In the genomic region with DNA sequence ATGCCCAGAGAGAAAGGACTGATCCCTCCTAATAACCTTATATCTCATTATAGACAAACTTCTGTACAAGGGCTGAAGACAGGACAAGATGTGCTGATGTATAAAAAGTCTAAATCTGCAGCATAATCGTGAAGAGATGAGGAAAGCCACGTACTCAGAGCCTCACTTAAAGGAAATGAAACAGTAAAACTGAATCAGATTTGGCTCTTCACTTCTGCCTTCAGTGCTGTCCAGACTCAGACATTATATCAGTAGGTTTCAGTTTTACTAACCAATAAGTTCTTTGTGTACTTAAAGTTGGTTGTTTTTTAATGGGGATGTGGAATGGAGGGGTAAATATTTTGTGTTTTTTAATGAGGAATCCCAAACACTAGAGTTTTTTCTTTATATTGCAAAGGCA, we compare ENCODE assay signal across 9 cellular contexts. TPM values are rescaled to one million over a fixed set of nuclear protein-coding genes. Genes with fewer than 3 reads are reported as not detected.
A peak's percentile ranks its signal among the peaks of the same experiment; 100 is the strongest.
DNase-seq lines count a peak whose midpoint lies in the region; ATAC-seq and TF ChIP-seq lines count a peak whose summit lies in the region.
"Had no signal": no experiment of that assay in that cellular context is flagged by ENCODE, and none has a peak within 500 bp of the region (broad histone marks: within the 10 kb centered on the region; RNA-seq: fewer than 3 reads in every experiment).

No MANE protein-coding gene starts in this region.

- DNase-seq in activated T-cell treated with anti-CD3 and anti-CD28 coated beads, Interleukin-2, amount 50 U/mL, for 24 hours: no peak
- DNase-seq in activated T-cell treated with anti-CD3 and anti-CD28 coated beads, Interleukin-2, amount 50 U/mL, for 48 hours: no peak
- DNase-seq in activated T-helper 2 cell treated with anti-CD3 and anti-CD28 coated beads, Interferon-gamma antibody, Interleukin-2, Interleukin-4, amounts not matched to agents 10 μg/mL and 5 μg/mL and 100 μg/mL, durations not matched to agents 14 hours and 24 hours and 36 hours (ENCODE audit: low spot score): no peak
- DNase-seq in neural crest cell (ENCODE audit: low read depth, low spot score) (no peak), Caco-2 (no peak), OCI-M2 (lab: John Stamatoyannopoulos, UW; ENCODE audit: unreplicated experiment) (no peak), SHP77 treated with DMSO at 0.1 percent for 48 hours (lab: John Stamatoyannopoulos, UW) (no peak)

- H3K27me3 ChIP-seq in Caco-2 (replicated peaks; ENCODE audit: control insufficient read depth, insufficient read depth, low read length): no peaks in the 10 kb centered on the region
- H3K27me3 ChIP-seq: BLaER1 had no signal

- no peak for TF ChIP-seq CTCF in neural crest cell (conservative IDR thresholded peaks at IDR 0.05)
- no peak for TF ChIP-seq CTCF in Caco-2 (IDR thresholded peaks at IDR 0.05; ENCODE audit: insufficient read depth in 1 of 2, low read depth in 1 of 2, low read length in 1 of 2, severe bottlenecking in 1 of 2, unreplicated experiment in 1 of 2)

- intact Hi-C loops in activated T-helper 2 cell treated with anti-CD3 and anti-CD28 coated beads, Interferon-gamma antibody, Interleukin-2, Interleukin-4, amounts not matched to agents 10 μg/mL and 5 μg/mL and 100 μg/mL, durations not matched to agents 14 hours and 24 hours and 36 hours (cut with micrococcal nuclease): loop anchor here (1.0 to 10.0 kb wide), 5 partner anchors 8 to 1175 kb away; partner anchors contain the start of genes RGS1 and RGS2
- intact Hi-C loops in Caco-2 (cut with micrococcal nuclease; ENCODE audit: unreplicated experiment): no loop called here

- peaks cover 29% of the 10 kb centered on the region for H3K4me1 Mint-ChIP-seq in activated T-cell treated with anti-CD3 and anti-CD28 coated beads, Interleukin-2, amount 50 U/mL, for 24 hours (ENCODE audit: low read depth)
- H3K4me1 Mint-ChIP-seq in activated T-helper 2 cell treated with anti-CD3 and anti-CD28 coated beads, Interferon-gamma antibody, Interleukin-2, Interleukin-4, amounts not matched to agents 10 μg/mL and 5 μg/mL and 100 μg/mL, durations not matched to agents 14 hours and 24 hours and 36 hours (ENCODE audit: low read depth): peaks cover 39% of the 10 kb centered on the region
- H3K4me1 Mint-ChIP-seq in neural crest cell (peaks cover 28% of the 10 kb centered on the region), Caco-2 (ENCODE audit: low read depth, unreplicated experiment) (peaks cover 13% of the 10 kb centered on the region)

- no TSS peak for BruUV-seq in Caco-2 (replicated peaks; lab: Mats Ljungman, UMichigan)

- POLR2A ChIA-PET in Caco-2 (lab: Charles Lee): no interaction called here

- no peak overlapping the region for H3K4me3 Mint-ChIP-seq in activated T-cell treated with anti-CD3 and anti-CD28 coated beads, Interleukin-2, amount 50 U/mL, for 24 hours
- peak overlapping the region; percentile 9 for H3K4me3 Mint-ChIP-seq in activated T-helper 2 cell treated with anti-CD3 and anti-CD28 coated beads, Interferon-gamma antibody, Interleukin-2, Interleukin-4, amounts not matched to agents 10 μg/mL and 5 μg/mL and 100 μg/mL, durations not matched to agents 14 hours and 24 hours and 36 hours (ENCODE audit: low read depth)
- H3K4me3 Mint-ChIP-seq in neural crest cell (no peak overlapping the region), Caco-2 (ENCODE audit: unreplicated experiment) (no peak overlapping the region)

- CTCF ChIA-PET in Caco-2 (lab: Charles Lee): no interaction called here

- H3K27me3 Mint-ChIP-seq in activated T-cell treated with anti-CD3 and anti-CD28 coated beads, Interleukin-2, amount 50 U/mL, for 24 hours: no peaks in the 10 kb centered on the region
- H3K27me3 Mint-ChIP-seq in activated T-helper 2 cell treated with anti-CD3 and anti-CD28 coated beads, Interferon-gamma antibody, Interleukin-2, Interleukin-4, amounts not matched to agents 10 μg/mL and 5 μg/mL and 100 μg/mL, durations not matched to agents 14 hours and 24 hours and 36 hours (ENCODE audit: low read depth): peaks cover 9% of the 10 kb centered on the region
- H3K27me3 Mint-ChIP-seq in neural crest cell (ENCODE audit: low read depth) (no peaks in the 10 kb centered on the region), Caco-2 (ENCODE audit: insufficient read depth, unreplicated experiment) (peaks cover 6% of the 10 kb centered on the region)

- H3K9me3 Mint-ChIP-seq in activated T-cell treated with anti-CD3 and anti-CD28 coated beads, Interleukin-2, amount 50 U/mL, for 24 hours: no peaks in the 10 kb centered on the region
- peaks cover 8% of the 10 kb centered on the region for H3K9me3 Mint-ChIP-seq in activated T-helper 2 cell treated with anti-CD3 and anti-CD28 coated beads, Interferon-gamma antibody, Interleukin-2, Interleukin-4, amounts not matched to agents 10 μg/mL and 5 μg/mL and 100 μg/mL, durations not matched to agents 14 hours and 24 hours and 36 hours
- peaks cover 8% of the 10 kb centered on the region for H3K9me3 Mint-ChIP-seq in neural crest cell
- H3K9me3 Mint-ChIP-seq in Caco-2 (ENCODE audit: unreplicated experiment): no peaks in the 10 kb centered on the region

- H3K27ac Mint-ChIP-seq in activated T-cell treated with anti-CD3 and anti-CD28 coated beads, Interleukin-2, amount 50 U/mL, for 24 hours: peak overlapping the region; percentile 58
- H3K27ac Mint-ChIP-seq in activated T-helper 2 cell treated with anti-CD3 and anti-CD28 coated beads, Interferon-gamma antibody, Interleukin-2, Interleukin-4, amounts not matched to agents 10 μg/mL and 5 μg/mL and 100 μg/mL, durations not matched to agents 14 hours and 24 hours and 36 hours: no peak overlapping the region
- H3K27ac Mint-ChIP-seq in neural crest cell (ENCODE audit: unreplicated experiment) (peak overlapping the region; percentile 79), Caco-2 (ENCODE audit: unreplicated experiment) (no peak overlapping the region)

- H3K4me3 ChIP-seq in Caco-2 (ENCODE audit: low read depth, low read length): no peak overlapping the region
- H3K4me3 ChIP-seq: BLaER1 had no signal

- no peaks in the 10 kb centered on the region for H3K36me3 ChIP-seq in Caco-2 (ENCODE audit: control insufficient read depth, insufficient read depth, low read length)
- H3K36me3 ChIP-seq: BLaER1 had no signal

- H3K4me1 ChIP-seq in Caco-2: peaks cover 4% of the 10 kb centered on the region; the same call in 1 of the 2 replicates
- H3K4me1 ChIP-seq: BLaER1 had no signal

- no peaks in the 10 kb centered on the region for H3K9me3 ChIP-seq in Caco-2
- H3K9me3 ChIP-seq: BLaER1 had no signal

- ATAC-seq in HG03095 (IDR thresholded peaks at IDR 0.05; ENCODE audit: unreplicated experiment): peak; percentile 96

- H3K36me3 Mint-ChIP-seq in activated T-cell treated with anti-CD3 and anti-CD28 coated beads, Interleukin-2, amount 50 U/mL, for 24 hours (ENCODE audit: low read depth): no peaks in the 10 kb centered on the region
- peaks cover 9% of the 10 kb centered on the region for H3K36me3 Mint-ChIP-seq in activated T-helper 2 cell treated with anti-CD3 and anti-CD28 coated beads, Interferon-gamma antibody, Interleukin-2, Interleukin-4, amounts not matched to agents 10 μg/mL and 5 μg/mL and 100 μg/mL, durations not matched to agents 14 hours and 24 hours and 36 hours (ENCODE audit: low read depth)
- H3K36me3 Mint-ChIP-seq in neural crest cell (ENCODE audit: low read depth) (peaks cover 4% of the 10 kb centered on the region), Caco-2 (ENCODE audit: insufficient read depth, unreplicated experiment) (no peaks in the 10 kb centered on the region)

RNA-seq across cellular contexts. Expression of gene RGS1, which starts 45.3 kb away (rescaled TPM):
- 4.2 and 4.3 TPM in 2 replicates for total RNA-seq in activated T-helper 2 cell treated with anti-CD3 and anti-CD28 coated beads, Interferon-gamma antibody, Interleukin-2, Interleukin-4, amounts not matched to agents 10 μg/mL and 5 μg/mL and 100 μg/mL, durations not matched to agents 14 hours and 24 hours and 36 hours
- not detected in 2 replicates for total RNA-seq in neural crest cell
- not detected in 2 replicates for total RNA-seq in Caco-2 (2022)

Comparison
In these comparisons a context has a peak if more than half of its experiments do, and no peak if none do; other contexts are left out.
1. H3K27ac Mint-ChIP-seq: peak in activated T-cell treated with anti-CD3 and anti-CD28 coated beads, Interleukin-2, amount 50 U/mL, for 24 hours (single experiment) and neural crest cell (single experiment); none in activated T-helper 2 cell treated with anti-CD3 and anti-CD28 coated beads, Interferon-gamma antibody, Interleukin-2, Interleukin-4, amounts not matched to agents 10 μg/mL and 5 μg/mL and 100 μg/mL, durations not matched to agents 14 hours and 24 hours and 36 hours (single experiment) and Caco-2 (single experiment).